ENCODE assay signal across 11 cellular contexts in genomic region chr20:45867811-45868176, GRCh38. TPM values are rescaled to one million over a fixed set of nuclear protein-coding genes. Genes with fewer than 3 reads are reported as not detected.
A peak's percentile ranks its signal among the peaks of the same experiment; 100 is the strongest.
DNase-seq lines count a peak whose midpoint lies in the region; ATAC-seq and TF ChIP-seq lines count a peak whose summit lies in the region.
"Had no signal": no experiment of that assay in that cellular context is flagged by ENCODE, and none has a peak within 500 bp of the region (broad histone marks: within the 10 kb centered on the region; RNA-seq: fewer than 3 reads in every experiment).

No MANE protein-coding gene starts in this region.

- no peaks in the 10 kb centered on the region for H3K9me3 ChIP-seq in mucosa of rectum (ENCODE audit: control insufficient read depth in 2 of 2, low read length in 2 of 2)
- H3K9me3 ChIP-seq: body of pancreas, esophagus squamous epithelium had no signal

- H3K27me3 Mint-ChIP-seq in T-cell, result no peaks in the 10 kb centered on the region
- H3K27me3 Mint-ChIP-seq: CD8-positive, alpha-beta memory T cell; type B pancreatic cell had no signal

- in situ Hi-C loops in astrocyte of the spinal cord (cut with HindIII; ENCODE audit: low sequenced_read_pairs), result no loop called here

- H3K36me3 ChIP-seq in mucosa of rectum (ENCODE audit: control insufficient read depth in 2 of 2, insufficient read depth in 2 of 2, low read length in 2 of 2), result peaks cover 0 to 4% of the 10 kb centered on the region in 2 donors
- H3K36me3 ChIP-seq: esophagus squamous epithelium had no signal

- no peak for ATAC-seq in GM19467 (IDR thresholded peaks at IDR 0.05; ENCODE audit: unreplicated experiment)
- ATAC-seq in HG02571 (IDR thresholded peaks at IDR 0.05; ENCODE audit: unreplicated experiment), result no peak
- ATAC-seq in T-cell (replicated peaks in 1 of 4), result no peak
- ATAC-seq: body of pancreas had no signal

- CTCF ChIA-PET in T-cell (lab: Charles Lee), result no interaction called here

- H3K9ac ChIP-seq in mucosa of rectum (ENCODE audit: low read depth in 1 of 2, low read length in 2 of 2), result no peak overlapping the region

- no peak overlapping the region for H3K4me3 ChIP-seq in astrocyte of the spinal cord (ENCODE audit: low read depth, low read length)
- no peak overlapping the region for H3K4me3 ChIP-seq in mucosa of rectum (ENCODE audit: low read length in 2 of 2)
- H3K4me3 ChIP-seq: body of pancreas, esophagus squamous epithelium had no signal

- no peaks in the 10 kb centered on the region for H3K27me3 ChIP-seq in mucosa of rectum (ENCODE audit: control insufficient read depth in 2 of 2, insufficient read depth in 2 of 2, low read length in 2 of 2)
- H3K27me3 ChIP-seq: body of pancreas, esophagus squamous epithelium had no signal

- no peaks in the 10 kb centered on the region for H3K9me3 Mint-ChIP-seq in T-cell
- H3K9me3 Mint-ChIP-seq: CD8-positive, alpha-beta memory T cell; type B pancreatic cell had no signal

- peaks cover 0 to 2% (median 0%) of the 10 kb centered on the region in 3 donors for H3K4me1 Mint-ChIP-seq in T-cell
- H3K4me1 Mint-ChIP-seq: CD8-positive, alpha-beta memory T cell had no signal

- no peak for TF ChIP-seq CTCF in astrocyte of the spinal cord (IDR thresholded peaks at IDR 0.05; ENCODE audit: low read depth, low read length)

- peak; percentile 75 for DNase-seq in HCEC 1CT
- DNase-seq in astrocyte of the spinal cord (ENCODE audit: low read depth, low spot score), result peak; percentile 67
- DNase-seq in T-cell, result no peak
- DNase-seq: body of pancreas; CD8-positive, alpha-beta memory T cell; esophagus squamous epithelium; posterior cingulate gyrus had no signal

- H3K27ac Mint-ChIP-seq in T-cell, result no peak overlapping the region
- H3K27ac Mint-ChIP-seq: CD8-positive, alpha-beta memory T cell; type B pancreatic cell had no signal

- POLR2A ChIA-PET in T-cell (lab: Charles Lee), result interaction anchor here in 1 of 2 donors (0.6 kb wide), 1 partner anchor 30 kb away, joined by 3 read pairs; no protein-coding TSS in a partner anchor

- peaks cover 2 to 17% of the 10 kb centered on the region in 2 donors for H3K4me1 ChIP-seq in mucosa of rectum (ENCODE audit: control insufficient read depth in 2 of 2, insufficient read depth in 2 of 2, low read length in 2 of 2)
- H3K4me1 ChIP-seq: body of pancreas, esophagus squamous epithelium had no signal

- peak overlapping the region; percentile 49 to 62 for H3K27ac ChIP-seq in mucosa of rectum (ENCODE audit: low read depth in 2 of 2, low read length in 2 of 2)
- H3K27ac ChIP-seq: body of pancreas, esophagus squamous epithelium had no signal

- no peak overlapping the region for H3K4me3 Mint-ChIP-seq in T-cell
- H3K4me3 Mint-ChIP-seq: CD8-positive, alpha-beta memory T cell; type B pancreatic cell had no signal

- H3K36me3 Mint-ChIP-seq in T-cell, result peaks cover 7% of the 10 kb centered on the region

RNA-seq across cellular contexts. Expression of gene ZSWIM3, which starts 10.4 kb away (rescaled TPM):
- total RNA-seq in T-cell, result 1 to 10 TPM; 1.4 to 7.5 (median 5.6) TPM

RNA-seq across cellular contexts. Expression of gene ACOT8, which starts 10.6 kb away (rescaled TPM):
- total RNA-seq in T-cell, result 10 to 100 TPM; 20.4 to 33.9 (median 32.0) TPM

RNA-seq across cellular contexts. Expression of gene ZSWIM1, which starts 13.2 kb away (rescaled TPM):
- 10 to 100 TPM in 3 of 5 donors, 1 to 10 TPM in 2; 8.3 to 17.2 (median 14.6) TPM for total RNA-seq in T-cell

RNA-seq across cellular contexts. Expression of gene SPATA25, which starts 19.6 kb away (rescaled TPM):
- 1 to 10 TPM in 4 of 5 donors, under 1 TPM in 1; 0.68 to 4.6 (median 3.6) TPM for total RNA-seq in T-cell

RNA-seq across cellular contexts. Expression of gene NEURL2, which starts 23.2 kb away (rescaled TPM):
- 1 to 10 TPM; 3.1 to 6.9 (median 6.1) TPM for total RNA-seq in T-cell

Comparison
In these comparisons a context has a peak if more than half of its experiments do, and no peak if none do; other contexts are left out.
1. DNase-seq: peak in HCEC 1CT (single experiment) and astrocyte of the spinal cord (single experiment); none in T-cell (0 of 34).